ENCODE assay signal across 10 cellular contexts in the genomic region with DNA sequence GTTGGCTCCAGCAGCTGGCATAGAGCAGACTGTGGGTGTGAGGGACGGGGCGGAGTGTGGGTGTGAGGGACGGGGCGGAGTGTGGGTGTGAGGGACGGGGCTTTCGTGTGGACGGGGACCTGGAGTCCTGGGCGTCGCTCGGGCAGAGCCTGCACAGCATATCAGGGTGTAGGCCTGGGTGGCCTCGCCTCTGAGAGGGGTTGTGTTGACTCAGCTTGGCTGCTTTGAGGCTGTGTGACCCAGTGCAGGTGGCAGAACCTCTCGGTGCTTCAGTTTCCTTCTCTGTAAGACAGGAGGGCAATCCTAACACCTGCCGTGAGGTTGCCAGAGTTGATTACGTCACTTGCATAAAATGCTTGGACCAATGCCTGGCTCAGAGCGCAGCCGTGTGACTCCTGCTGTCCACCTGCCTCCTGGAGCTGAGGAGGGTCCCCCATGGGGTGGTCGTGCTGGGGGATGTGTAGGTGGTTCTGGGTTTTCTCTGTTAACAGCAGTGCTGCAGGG. TPM values are rescaled to one million over a fixed set of nuclear protein-coding genes. Genes with fewer than 3 reads are reported as not detected.
DNase-seq lines count a peak whose midpoint lies in the region; ATAC-seq and TF ChIP-seq lines count a peak whose summit lies in the region.
"Had no signal": no experiment of that assay in that cellular context is flagged by ENCODE, and none has a peak within 500 bp of the region (broad histone marks: within the 10 kb centered on the region; RNA-seq: fewer than 3 reads in every experiment).

No MANE protein-coding gene starts in this region.

- no peaks in the 10 kb centered on the region for H3K9me3 Mint-ChIP-seq in CD4-positive, alpha-beta memory T cell
- H3K9me3 Mint-ChIP-seq: nephron had no signal

- H3K36me3 ChIP-seq in CD4-positive, alpha-beta memory T cell (ENCODE audit: insufficient read depth, low read length): peaks cover 6% of the 10 kb centered on the region
- H3K36me3 ChIP-seq in neutrophil: peaks cover 60% of the 10 kb centered on the region

- ATAC-seq in GM21390 (IDR thresholded peaks at IDR 0.05; ENCODE audit: unreplicated experiment): no peak

- TF ChIP-seq CTCF in neutrophil (IDR thresholded peaks at IDR 0.05): no peak

- H3K9me3 ChIP-seq in CD4-positive, alpha-beta memory T cell (ENCODE audit: control insufficient read depth in 1 of 2, low read length in 2 of 2): no peaks in the 10 kb centered on the region
- H3K9me3 ChIP-seq in neutrophil: no peaks in the 10 kb centered on the region

- POLR2A ChIA-PET in CD4-positive, alpha-beta memory T cell (lab: Charles Lee; ENCODE audit: partially characterized antibody): interaction anchor here (1.0 kb wide), 1 partner anchor 14 kb away, joined by 3 read pairs; no protein-coding TSS in a partner anchor

- no peak overlapping the region for H3K4me3 ChIP-seq in CD4-positive, alpha-beta memory T cell (ENCODE audit: low read length in 2 of 2)
- H3K4me3 ChIP-seq in neutrophil (ENCODE audit: low read depth in 1 of 2, low read length in 1 of 2): no peak overlapping the region

- peak overlapping the region in 4 of 8 donors; percentile 58 to 80 (median 78) for H3K4me3 Mint-ChIP-seq in CD4-positive, alpha-beta memory T cell

- CTCF ChIA-PET in CD4-positive, alpha-beta memory T cell (lab: Charles Lee; ENCODE audit: partially characterized antibody): no interaction called here

- in situ Hi-C loops in ACHN (cut with HindIII; ENCODE audit: low pct_ligation_motif_present, low pct_unique_long_range_greater_than_20kb, low sequenced_read_pairs): no loop called here

- intact Hi-C loops in CD4-positive, alpha-beta memory T cell (cut with micrococcal nuclease): no loop called here
- intact Hi-C loops in posterior cingulate gyrus (cut with DNase I): no loop called here

- peaks cover 5 to 6% of the 10 kb centered on the region in 2 donors for H3K36me3 Mint-ChIP-seq in CD4-positive, alpha-beta memory T cell

- peaks cover 15% of the 10 kb centered on the region for H3K4me1 ChIP-seq in CD4-positive, alpha-beta memory T cell (ENCODE audit: insufficient read depth, low read length)
- H3K4me1 ChIP-seq in neutrophil (ENCODE audit: control insufficient read depth in 1 of 2, insufficient read depth in 1 of 2, low read depth in 1 of 2, low read length in 1 of 2): peaks cover 48 to 56% of the 10 kb centered on the region in 2 experiments

- H3K27me3 ChIP-seq in CD4-positive, alpha-beta memory T cell (ENCODE audit: insufficient read depth, low read length): no peaks in the 10 kb centered on the region
- no peaks in the 10 kb centered on the region for H3K27me3 ChIP-seq in neutrophil

- H3K27me3 Mint-ChIP-seq in CD4-positive, alpha-beta memory T cell: no peaks in the 10 kb centered on the region

- no peak overlapping the region for H3K27ac ChIP-seq in CD4-positive, alpha-beta memory T cell (ENCODE audit: low read depth, low read length)
- peak overlapping the region; percentile 85 for H3K27ac ChIP-seq in cingulate gyrus (ENCODE audit: low read depth, low read length)
- H3K27ac ChIP-seq in neutrophil: peak overlapping the region; percentile 27

- peaks cover 21 to 28% (median 26%) of the 10 kb centered on the region in 4 donors for H3K4me1 Mint-ChIP-seq in CD4-positive, alpha-beta memory T cell

- peak overlapping the region in 6 of 7 donors; percentile 40 to 97 (median 82) for H3K27ac Mint-ChIP-seq in CD4-positive, alpha-beta memory T cell

- peak in 1 of 5 donors; percentile 15 for DNase-seq in CD4-positive, alpha-beta memory T cell
- DNase-seq in NCI-H2029 treated with DMSO at 0.1 percent for 48 hours (lab: John Stamatoyannopoulos, UW) (peak; percentile 41), ACHN (no peak), posterior cingulate gyrus (no peak), AG08395 (ENCODE audit: low spot score) (no peak)
- DNase-seq: NCI-H82 had no signal

RNA-seq across cellular contexts. Expression of a gene that starts 15.3 kb away (rescaled TPM):
- 10 to 100 TPM; 90.8 to 94.3 TPM for total RNA-seq in CD4-positive, alpha-beta memory T cell
- polyA plus RNA-seq in CD4-positive, alpha-beta memory T cell: 10 to 100 TPM; 37.5 to 64.1 TPM

RNA-seq across cellular contexts. Expression of a gene that starts 41.9 kb away (rescaled TPM):
- 10 to 100 TPM; 46.0 to 48.8 TPM for total RNA-seq in CD4-positive, alpha-beta memory T cell
- polyA plus RNA-seq in CD4-positive, alpha-beta memory T cell: 10 to 100 TPM; 68.4 to 97.0 TPM

RNA-seq across cellular contexts. Expression of a gene that starts 55.2 kb away (rescaled TPM):
- 10 to 100 TPM; 25.4 to 27.7 TPM for total RNA-seq in CD4-positive, alpha-beta memory T cell
- polyA plus RNA-seq in CD4-positive, alpha-beta memory T cell: 10 to 100 TPM; 13.5 to 22.2 TPM
